ENCODE assay signal across 8 cellular contexts in the genomic region with DNA sequence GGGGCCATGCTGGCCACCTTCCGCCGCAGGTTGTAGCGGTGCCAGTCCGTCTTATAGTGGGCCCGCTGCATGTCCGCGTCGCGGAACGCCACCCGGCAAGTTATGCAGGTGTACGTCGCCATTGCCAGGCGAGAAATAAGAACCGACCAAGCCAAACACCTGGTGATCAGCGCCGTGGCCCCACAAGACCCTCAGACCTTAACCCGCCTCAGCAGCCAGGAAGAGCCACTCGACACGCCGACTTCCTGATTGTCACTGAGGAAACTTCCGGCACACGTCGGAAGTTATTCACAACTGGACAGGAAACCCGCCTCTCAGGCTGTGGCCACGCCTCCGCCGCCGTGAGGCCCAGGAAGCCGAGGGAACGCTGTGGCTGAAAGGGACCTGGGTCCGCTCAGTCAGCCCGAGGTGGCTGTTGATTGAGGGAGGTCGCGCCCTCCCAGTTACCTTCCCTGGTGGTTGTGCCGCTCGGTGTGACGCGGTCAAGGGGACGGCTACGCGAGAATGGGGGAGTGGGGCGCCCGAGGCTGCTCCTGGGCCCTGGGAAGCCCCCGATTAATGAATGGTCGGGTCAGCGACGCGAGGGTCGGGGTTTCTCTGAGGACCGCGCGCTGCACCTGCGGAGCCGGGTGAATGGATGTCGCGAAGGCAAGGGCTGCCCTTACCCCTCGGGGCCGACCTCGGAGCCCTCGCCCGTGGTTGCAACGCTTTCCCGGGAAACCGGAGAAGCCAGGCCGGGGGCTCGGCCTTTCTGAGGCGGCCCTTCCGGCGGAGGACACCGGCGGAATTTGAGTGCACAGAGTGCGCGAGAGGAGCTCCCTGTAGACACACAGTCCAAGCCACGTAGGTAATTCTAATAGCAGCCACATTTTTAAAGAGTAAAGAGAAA. TPM values are rescaled to one million over a fixed set of nuclear protein-coding genes. Genes with fewer than 3 reads are reported as not detected.
DNase-seq lines count a peak whose midpoint lies in the region; ATAC-seq and TF ChIP-seq lines count a peak whose summit lies in the region.

A gene with protein sequence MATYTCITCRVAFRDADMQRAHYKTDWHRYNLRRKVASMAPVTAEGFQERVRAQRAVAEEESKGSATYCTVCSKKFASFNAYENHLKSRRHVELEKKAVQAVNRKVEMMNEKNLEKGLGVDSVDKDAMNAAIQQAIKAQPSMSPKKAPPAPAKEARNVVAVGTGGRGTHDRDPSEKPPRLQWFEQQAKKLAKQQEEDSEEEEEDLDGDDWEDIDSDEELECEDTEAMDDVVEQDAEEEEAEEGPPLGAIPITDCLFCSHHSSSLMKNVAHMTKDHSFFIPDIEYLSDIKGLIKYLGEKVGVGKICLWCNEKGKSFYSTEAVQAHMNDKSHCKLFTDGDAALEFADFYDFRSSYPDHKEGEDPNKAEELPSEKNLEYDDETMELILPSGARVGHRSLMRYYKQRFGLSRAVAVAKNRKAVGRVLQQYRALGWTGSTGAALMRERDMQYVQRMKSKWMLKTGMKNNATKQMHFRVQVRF (minus strand): TSS at position 257 of the 889 bp plus-strand sequence. CDS start 135 bp downstream, at position 122.

- peak; percentile 76 for ATAC-seq in HG03457 (IDR thresholded peaks at IDR 0.05; ENCODE audit: unreplicated experiment)
- ATAC-seq in activated CD4-positive, alpha-beta T cell treated with anti-CD3 and anti-CD28 coated beads for 36 hours: peak; percentile 80

- H3K4me1 Mint-ChIP-seq in activated CD4-positive, alpha-beta T cell treated with anti-CD3 and anti-CD28 coated beads for 36 hours: peaks cover 68% of the 10 kb centered on the region

- no peaks in the 10 kb centered on the region for H3K4me1 ChIP-seq in BE2C

- DNase-seq in BE2C: peak; percentile 93
- peak; percentile 40 for DNase-seq in GM19240 (ENCODE audit: insufficient read length, low spot score)
- DNase-seq in NCI-H524 (lab: John Stamatoyannopoulos, UW): peak; percentile 94 to 97
- DNase-seq in activated CD4-positive, alpha-beta T cell treated with anti-CD3 and anti-CD28 coated beads for 36 hours: peak; percentile 92
- peak; percentile 88 for DNase-seq in choroid plexus epithelial cell (ENCODE audit: low read depth)
- DNase-seq in kidney epithelial cell (ENCODE audit: low read depth): peak; percentile 74
- peak; percentile 83 to 84 for DNase-seq in stimulated activated CD4-positive, alpha-beta T cell treated with anti-CD3 and anti-CD28 coated beads, Interleukin-15, amount 100 ng/mL, for 48 hours (ENCODE audit: low read depth in 2 of 2)

- H3K27me3 ChIP-seq in BE2C: no peaks in the 10 kb centered on the region
- H3K27me3 ChIP-seq in kidney epithelial cell (ENCODE audit: control insufficient read depth, insufficient read depth, low read length): no peaks in the 10 kb centered on the region

- no peaks in the 10 kb centered on the region for H3K9me3 ChIP-seq in BE2C

- no peak for TF ChIP-seq CTCF in BE2C (IDR thresholded peaks at IDR 0.05; ENCODE audit: low read depth, low read length)
- no peak for TF ChIP-seq CTCF in choroid plexus epithelial cell (conservative IDR thresholded peaks at IDR 0.05; ENCODE audit: low read depth, low read length)
- no peak for TF ChIP-seq CTCF in kidney epithelial cell (IDR thresholded peaks at IDR 0.05; ENCODE audit: insufficient read depth, low read length, poor library complexity, severe bottlenecking)

- H3K4me3 ChIP-seq in BE2C (ENCODE audit: low read depth, low read length) (peak within 1 kb of the TSS; percentile 98), choroid plexus epithelial cell (ENCODE audit: low read depth, low read length) (peak within 1 kb of the TSS; percentile 92), kidney epithelial cell (ENCODE audit: low read depth, low read length) (peak within 1 kb of the TSS; percentile 65)

- no peaks in the 10 kb centered on the region for H3K9me3 Mint-ChIP-seq in activated CD4-positive, alpha-beta T cell treated with anti-CD3 and anti-CD28 coated beads for 36 hours (ENCODE audit: low read depth)

- intact Hi-C loops in activated CD4-positive, alpha-beta T cell treated with anti-CD3 and anti-CD28 coated beads for 36 hours (cut with DNase I, micrococcal nuclease): loop anchor here (1.0 to 10.0 kb wide), 11 partner anchors 9 to 1798 kb away; a partner anchor contains a TSS

- peak within 1 kb of the TSS; percentile 99 for H3K4me3 Mint-ChIP-seq in activated CD4-positive, alpha-beta T cell treated with anti-CD3 and anti-CD28 coated beads for 36 hours

- H3K36me3 ChIP-seq in BE2C (peaks cover 27% of the 10 kb centered on the region), kidney epithelial cell (ENCODE audit: control insufficient read depth, insufficient read depth, low read length) (no peaks in the 10 kb centered on the region)

- H3K27me3 Mint-ChIP-seq in activated CD4-positive, alpha-beta T cell treated with anti-CD3 and anti-CD28 coated beads for 36 hours: no peaks in the 10 kb centered on the region

- CTCF ChIA-PET in activated CD4-positive, alpha-beta T cell treated with anti-CD3 and anti-CD28 coated beads for 36 hours (lab: Charles Lee): interaction anchor here (0.6 to 1.7 kb wide), 3 partner anchors 10 to 101 kb away, joined by 3 to 16 read pairs (median 4); no protein-coding TSS in a partner anchor

- H3K36me3 Mint-ChIP-seq in activated CD4-positive, alpha-beta T cell treated with anti-CD3 and anti-CD28 coated beads for 36 hours (ENCODE audit: low read depth): peaks cover 53% of the 10 kb centered on the region

- peak within 1 kb of the TSS; percentile 98 for H3K27ac Mint-ChIP-seq in activated CD4-positive, alpha-beta T cell treated with anti-CD3 and anti-CD28 coated beads for 36 hours

- POLR2A ChIA-PET in activated CD4-positive, alpha-beta T cell treated with anti-CD3 and anti-CD28 coated beads for 36 hours (lab: Charles Lee): interaction anchor here (0.6 to 1.0 kb wide), 2 partner anchors 7 to 119 kb away, joined by 3 to 5 read pairs; no protein-coding TSS in a partner anchor

RNA-seq across cellular contexts. Expression of the gene that starts here (rescaled TPM):
- 95.9 TPM for polyA plus RNA-seq in BE2C (2012; ENCODE audit: insufficient read depth, insufficient read length, low read depth)
- total RNA-seq in activated CD4-positive, alpha-beta T cell treated with anti-CD3 and anti-CD28 coated beads for 36 hours: 10 to 100 TPM; 30.9 to 36.3 TPM
- 60.8 and 65.2 TPM in 2 replicates for total RNA-seq in kidney epithelial cell

Comparison
In these comparisons a context has a peak if more than half of its experiments do, and no peak if none do; other contexts are left out.
1. Peak in every context shown above with its lines: DNase-seq, ATAC-seq and H3K4me3 ChIP-seq.
2. DNase-seq: peak in every context shown above with its lines; median percentile 96 in NCI-H524; 93 in BE2C; 92 in activated CD4-positive, alpha-beta T cell treated with anti-CD3 and anti-CD28 coated beads for 36 hours; 88 in choroid plexus epithelial cell; 84 in stimulated activated CD4-positive, alpha-beta T cell treated with anti-CD3 and anti-CD28 coated beads, Interleukin-15, amount 100 ng/mL, for 48 hours; 74 in kidney epithelial cell; 40 in GM19240.